10 cellular contexts compared by ENCODE assay signal in the genomic region with DNA sequence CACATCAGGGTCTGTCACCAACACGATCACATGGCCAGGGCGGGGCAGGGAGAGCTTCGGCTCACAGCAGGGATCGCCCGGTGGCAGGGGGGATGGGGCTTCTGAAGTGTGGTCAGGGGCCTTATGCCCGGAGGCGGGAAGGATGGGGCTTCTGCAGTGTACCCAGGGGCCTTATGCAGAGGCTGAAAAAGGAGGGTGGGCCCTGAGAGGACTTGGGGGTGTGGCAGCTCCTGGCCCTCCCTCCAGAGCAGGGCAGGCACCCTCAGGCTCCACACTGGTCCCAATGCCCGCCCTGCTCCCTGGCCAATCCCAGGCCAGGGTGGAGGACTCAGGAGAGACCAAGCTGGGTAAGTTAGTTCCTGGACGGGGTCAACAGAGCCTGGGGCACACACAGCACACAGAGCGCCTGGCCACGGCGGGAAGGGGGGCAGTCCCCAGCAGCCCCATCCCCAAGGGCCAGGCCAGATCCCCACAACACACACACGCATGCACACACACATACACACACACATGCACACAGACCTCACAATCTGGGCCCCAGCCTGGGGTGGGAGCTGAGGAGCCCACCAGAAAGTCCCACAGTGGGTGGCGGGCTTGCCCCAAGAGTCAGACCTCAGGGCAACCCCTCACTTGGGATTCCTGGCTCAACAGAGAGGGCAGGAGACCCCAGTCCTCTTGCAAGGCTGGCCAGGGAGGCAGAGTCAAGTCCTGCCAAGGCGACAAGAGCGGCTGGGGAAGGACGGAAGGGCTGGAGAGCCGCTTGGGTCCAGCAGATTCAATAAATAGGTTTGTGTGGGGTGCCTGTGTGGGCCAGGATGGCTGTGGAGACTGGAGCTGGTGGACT. TPM values are rescaled to one million over a fixed set of nuclear protein-coding genes. Genes with fewer than 3 reads are reported as not detected.
DNase-seq lines count a peak whose midpoint lies in the region; TF ChIP-seq lines count a peak whose summit lies in the region.
"Had no signal": no experiment of that assay in that cellular context is flagged by ENCODE, and none has a peak within 500 bp of the region (broad histone marks: within the 10 kb centered on the region; RNA-seq: fewer than 3 reads in every experiment).

No MANE protein-coding gene starts in this region.

- no peak overlapping the region for H2AFZ ChIP-seq in SK-N-SH (ENCODE audit: low read depth)

- TF ChIP-seq EP300 in SK-N-SH (IDR thresholded peaks at IDR 0.05; ENCODE audit: borderline replicate concordance in 1 of 2, low read depth in 1 of 2, low read length in 1 of 2), result no peak

- H3K27me3 ChIP-seq in SK-N-SH (ENCODE audit: insufficient read depth), result no peaks in the 10 kb centered on the region

- H3K9me3 ChIP-seq in SK-N-SH (no peaks in the 10 kb centered on the region), iPS-18c (ENCODE audit: control insufficient read depth, insufficient read depth, low read length) (no peaks in the 10 kb centered on the region)

- H3K9ac ChIP-seq in SK-N-SH, result no peak overlapping the region

- peak overlapping the region; percentile 41 for H3K4me3 Mint-ChIP-seq in HFFc6

- peaks cover under 1% of the 10 kb centered on the region; the same call in 1 of the 2 replicates for H3K27me3 Mint-ChIP-seq in HFFc6 (ENCODE audit: insufficient read depth)

- peaks cover 4% of the 10 kb centered on the region for H3F3A ChIP-seq in SK-N-SH (replicated peaks; ENCODE audit: insufficient read depth)

- H3K36me3 ChIP-seq in SK-N-SH (replicated peaks in 1 of 2; ENCODE audit: control insufficient read depth in 1 of 2, insufficient read depth in 2 of 2, low read length in 1 of 2), result peaks cover 0 to 32% of the 10 kb centered on the region in 2 experiments

- H3K9me2 ChIP-seq in SK-N-SH, result no peaks in the 10 kb centered on the region

- H3K4me3 ChIP-seq in SK-N-SH (ENCODE audit: low read depth in 2 of 2, low read length in 1 of 2) (no peak overlapping the region), iPS-18c (ENCODE audit: insufficient read depth, low read depth, low read length) (peak overlapping the region; percentile 28; the same call in 1 of the 2 replicates)

- WGBS in SK-N-SH (ENCODE audit: low lambda C conversion rate), result 78% methylated on average over 14 of the region's 18 CpGs

- H3K4me1 ChIP-seq in SK-N-SH (ENCODE audit: control insufficient read depth in 1 of 2, insufficient read depth in 2 of 2, low read depth in 1 of 2, low read length in 1 of 2), result peaks cover 0 to 36% of the 10 kb centered on the region in 2 experiments; a peak in 1 of 4 replicates

- peaks cover 5% of the 10 kb centered on the region; the same call in 1 of the 2 replicates for H3K4me1 Mint-ChIP-seq in HFFc6 (ENCODE audit: low read depth)

- no peaks in the 10 kb centered on the region for H3K9me3 Mint-ChIP-seq in HFFc6
- H3K9me3 Mint-ChIP-seq: activated T-cell treated with anti-CD3 and anti-CD28 coated beads, Interleukin-2, amount 50 U/mL, for 72 hours had no signal

- no peak for TF ChIP-seq RAD21 in SK-N-SH (IDR thresholded peaks at IDR 0.05; ENCODE audit: low read length)

- H3K27ac ChIP-seq in SK-N-SH (ENCODE audit: low read depth in 2 of 2, low read length in 1 of 2), result peak overlapping the region in 1 of 2 experiments; percentile 41; a peak in 1 of 4 replicates

- no peaks in the 10 kb centered on the region for H3K36me3 Mint-ChIP-seq in HFFc6 (ENCODE audit: low read depth)

- H3K4me2 ChIP-seq in SK-N-SH, result peak overlapping the region; percentile 85; the same call in 1 of the 2 replicates

- peak overlapping the region; percentile 59 for H3K27ac Mint-ChIP-seq in HFFc6
- H3K27ac Mint-ChIP-seq: activated T-cell treated with anti-CD3 and anti-CD28 coated beads, Interleukin-2, amount 50 U/mL, for 72 hours had no signal

- H4K20me1 ChIP-seq in SK-N-SH (ENCODE audit: insufficient read depth), result no peaks in the 10 kb centered on the region

- POLR2A ChIA-PET in SK-N-SH (lab: Yijun Ruan, JAX), result interaction anchor here (1.8 to 3.2 kb wide), 2 partner anchors 15 to 18 kb away, joined by 7 to 18 read pairs; a partner anchor contains a TSS

- CTCF ChIA-PET in SK-N-SH (lab: Yijun Ruan, JAX), result interaction anchor here (0.9 to 1.0 kb wide), 3 partner anchors 14 to 260 kb away, joined by 3 to 4 read pairs (median 3); a partner anchor contains a TSS

- peaks cover 11% of the 10 kb centered on the region; the same call in 1 of the 2 replicates for H3K79me2 ChIP-seq in SK-N-SH (ENCODE audit: insufficient read depth)

- peak; percentile 40 for DNase-seq in DMS 273 treated with DMSO at 0.1 percent for 48 hours (lab: John Stamatoyannopoulos, UW)
- peak; percentile 22 for DNase-seq in HFFc6
- DNase-seq in SK-N-SH, result peak; percentile 67
- DNase-seq in dedifferentiated amniotic fluid mesenchymal stem cell (ENCODE audit: extremely low spot score), result no peak
- DNase-seq in foreskin melanocyte, result no peak
- DNase-seq in pons (ENCODE audit: low spot score), result no peak
- no peak for DNase-seq in islet precursor cell
- DNase-seq: activated T-cell treated with anti-CD3 and anti-CD28 coated beads, Interleukin-2, amount 50 U/mL, for 72 hours; NCI-H187 treated with DMSO at 0.1 percent for 48 hours had no signal

- TF ChIP-seq CTCF in HFFc6 (IDR thresholded peaks at IDR 0.05) (no peak), SK-N-SH (IDR thresholded peaks at IDR 0.05) (no peak)

TF ChIP-seq in SK-N-SH, 30 proteins besides CTCF, POLR2A, EP300 and RAD21:
- TF ChIP-seq POLR2AphosphoS5 (IDR thresholded peaks at IDR 0.05; ENCODE audit: low read depth, low read length) (peak; percentile 12; the same call in 1 of the 2 replicates), FOXM1 (IDR thresholded peaks at IDR 0.05; ENCODE audit: low read depth) (no peak)

RNA-seq across cellular contexts. Expression of a gene that starts 1.1 kb away (rescaled TPM):
- total RNA-seq in HFFc6 (2021; fragmentation: NEBNext Ultra II Directional; extraction: Animal tissue kit (Norgen Biotek cat#: 25700)), result 10 to 100 TPM in 5 of 6 experiments, 1 to 10 TPM in 1; 8.2 to 12.2 (median 11.0) TPM
- 2.9 and 3.6 TPM in 2 replicates for polyA plus RNA-seq in SK-N-SH (2012; rRNA removed)
- 2.0 and 3.0 TPM in 2 replicates for polyA plus RNA-seq in SK-N-SH (2012; cell fraction: cytosol; rRNA removed)
- 3.6 and 5.8 TPM in 2 replicates for polyA plus RNA-seq in SK-N-SH (2012; cell fraction: nucleus; rRNA removed)

RNA-seq across cellular contexts. Expression of a gene that starts 7.1 kb away (rescaled TPM):
- 10 to 100 TPM; 39.7 to 47.3 (median 42.9) TPM for total RNA-seq in HFFc6 (2021; fragmentation: NEBNext Ultra II Directional; extraction: Animal tissue kit (Norgen Biotek cat#: 25700))
- polyA plus RNA-seq in SK-N-SH (2012; rRNA removed), result 40.2 and 50.9 TPM in 2 replicates
- polyA plus RNA-seq in SK-N-SH (2012; cell fraction: cytosol; rRNA removed), result 20.4 and 33.0 TPM in 2 replicates
- 136 and 178 TPM in 2 replicates for polyA plus RNA-seq in SK-N-SH (2012; cell fraction: nucleus; rRNA removed)

RNA-seq across cellular contexts. Expression of a gene that starts 13.7 kb away (rescaled TPM):
- 10 to 100 TPM; 61.0 to 72.7 (median 68.1) TPM for total RNA-seq in HFFc6 (2021; fragmentation: NEBNext Ultra II Directional; extraction: Animal tissue kit (Norgen Biotek cat#: 25700))
- 72.9 and 86.2 TPM in 2 replicates for polyA plus RNA-seq in SK-N-SH (2012; rRNA removed)
- 27.6 and 32.1 TPM in 2 replicates for polyA plus RNA-seq in SK-N-SH (2012; cell fraction: cytosol; rRNA removed)
- polyA plus RNA-seq in SK-N-SH (2012; cell fraction: nucleus; rRNA removed), result 562 and 877 TPM in 2 replicates

RNA-seq across cellular contexts. Expression of a gene that starts 14.1 kb away (rescaled TPM):
- 10 to 100 TPM; 11.0 to 15.9 (median 13.7) TPM for total RNA-seq in HFFc6 (2021; fragmentation: NEBNext Ultra II Directional; extraction: Animal tissue kit (Norgen Biotek cat#: 25700))
- 25.5 and 27.4 TPM in 2 replicates for polyA plus RNA-seq in SK-N-SH (2012; rRNA removed)
- polyA plus RNA-seq in SK-N-SH (2012; cell fraction: cytosol; rRNA removed), result 4.7 and 7.9 TPM in 2 replicates
- 191 and 281 TPM in 2 replicates for polyA plus RNA-seq in SK-N-SH (2012; cell fraction: nucleus; rRNA removed)

RNA-seq across cellular contexts. Expression of a gene that starts 18.8 kb away (rescaled TPM):
- total RNA-seq in HFFc6 (2021; fragmentation: NEBNext Ultra II Directional; extraction: Animal tissue kit (Norgen Biotek cat#: 25700)), result 1,000 to 10,000 TPM; 1,532 to 1,781 (median 1,709) TPM
- polyA plus RNA-seq in SK-N-SH (2012; rRNA removed), result 390 and 799 TPM in 2 replicates
- 554 and 966 TPM in 2 replicates for polyA plus RNA-seq in SK-N-SH (2012; cell fraction: cytosol; rRNA removed)
- 280 and 461 TPM in 2 replicates for polyA plus RNA-seq in SK-N-SH (2012; cell fraction: nucleus; rRNA removed)

Comparison
In these comparisons a context has a peak if more than half of its experiments do, and no peak if none do; other contexts are left out.
1. DNase-seq: peak in DMS 273 treated with DMSO at 0.1 percent for 48 hours (single experiment), HFFc6 (single experiment) and SK-N-SH (single experiment); none in dedifferentiated amniotic fluid mesenchymal stem cell (single experiment), foreskin melanocyte (single experiment), pons (single experiment) and islet precursor cell (single experiment).